Comparison of ENCODE assay signal across 8 cellular contexts in the genomic region with DNA sequence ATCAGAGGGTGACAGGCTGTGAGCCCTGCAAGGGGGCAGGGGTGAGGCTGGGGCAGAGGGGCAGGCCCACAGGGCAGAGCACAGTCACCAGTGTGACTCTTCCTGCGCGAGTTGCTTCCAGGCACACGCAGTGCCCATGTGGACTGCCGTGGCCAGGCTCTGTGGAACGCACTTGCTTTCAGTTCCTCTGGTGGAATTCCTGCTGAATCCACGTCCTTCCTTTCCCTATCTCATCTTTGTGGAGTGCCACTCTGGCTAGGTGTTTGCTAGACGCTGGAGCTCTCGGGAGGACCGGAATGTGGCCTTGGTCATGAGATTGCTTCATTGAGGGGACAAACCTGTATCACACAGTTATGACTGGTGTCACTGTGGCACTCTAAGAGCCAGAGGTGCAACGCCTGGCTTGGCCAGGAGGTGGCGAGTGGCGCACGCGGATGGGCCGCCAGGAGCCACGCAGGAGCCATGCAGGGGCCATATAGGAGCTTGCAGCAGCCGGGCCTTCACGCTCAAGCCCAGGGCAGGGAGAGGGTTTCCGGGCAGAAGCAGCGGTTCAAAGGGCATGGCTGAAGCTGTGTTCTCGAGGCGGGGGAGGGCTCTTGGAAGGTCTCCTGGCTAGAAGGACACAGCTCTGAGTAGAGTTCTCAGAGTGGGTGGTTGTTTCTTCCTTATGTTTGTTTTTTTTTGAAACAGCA. TPM values are rescaled to one million over a fixed set of nuclear protein-coding genes. Genes with fewer than 3 reads are reported as not detected.
DNase-seq lines count a peak whose midpoint lies in the region; ATAC-seq and TF ChIP-seq lines count a peak whose summit lies in the region.

No MANE protein-coding gene starts in this region.

- H3K27ac Mint-ChIP-seq in HFFc6, result peak overlapping the region; percentile 15
- H3K27ac Mint-ChIP-seq in endothelial cell (ENCODE audit: unreplicated experiment), result peak overlapping the region; percentile 11

- DNase-seq in HFFc6 (peak; percentile 53), NCI-H82 treated with DMSO at 0.1 percent for 48 hours (lab: John Stamatoyannopoulos, UW; ENCODE audit: unreplicated experiment) (peak; percentile 0), endothelial cell (ENCODE audit: low spot score) (peak; percentile 91), middle frontal gyrus (ENCODE audit: extremely low spot score, low spot score) (peak; percentile 58)
- peak; percentile 81 for DNase-seq in activated CD8-positive, alpha-beta memory T cell treated with anti-CD3 and anti-CD28 coated beads, Interleukin-2, amount 50 U/mL, for 4 hours
- DNase-seq in stimulated activated CD8-positive, alpha-beta memory T cell treated with anti-CD3 and anti-CD28 coated beads, Interleukin-4, amount 100 ng/mL, for 24 hours (ENCODE audit: low read depth), result peak; percentile 72

- H3K27me3 Mint-ChIP-seq in HFFc6 (ENCODE audit: insufficient read depth) (no peaks in the 10 kb centered on the region; the same call in 1 of the 2 replicates), endothelial cell (ENCODE audit: unreplicated experiment) (peaks cover 1% of the 10 kb centered on the region)

- peaks cover 55 to 100% (median 91%) of the 10 kb centered on the region in 11 experiments for H4K20me1 ChIP-seq in BLaER1 treated with 17β-estradiol and CSF1 and Interleukin-3, amounts not matched to agents 10 nM and 100 nM

- no peak overlapping the region for H3K4me3 ChIP-seq in BLaER1 treated with 17β-estradiol and CSF1 and Interleukin-3, amounts not matched to agents 10 nM and 100 nM

- peak overlapping the region in 2 of 11 experiments; percentile 1 to 10; a peak in 1 of 22 replicates for H3K9ac ChIP-seq in BLaER1 treated with 17β-estradiol and CSF1 and Interleukin-3, amounts not matched to agents 10 nM and 100 nM

- peaks cover 68 to 93% (median 74%) of the 10 kb centered on the region in 11 experiments for H3K36me3 ChIP-seq in BLaER1 treated with 17β-estradiol and CSF1 and Interleukin-3, amounts not matched to agents 10 nM and 100 nM

- no peak for ATAC-seq in GM21390 (IDR thresholded peaks at IDR 0.05; ENCODE audit: unreplicated experiment)

- H3K9me3 ChIP-seq in BLaER1 treated with 17β-estradiol and CSF1 and Interleukin-3, amounts not matched to agents 10 nM and 100 nM (replicated peaks in 1 of 11), result no peaks in the 10 kb centered on the region

- H3K9me3 Mint-ChIP-seq in HFFc6, result no peaks in the 10 kb centered on the region
- H3K9me3 Mint-ChIP-seq in endothelial cell (ENCODE audit: unreplicated experiment), result no peaks in the 10 kb centered on the region

- no peaks in the 10 kb centered on the region for H3K27me3 ChIP-seq in BLaER1 treated with 17β-estradiol and CSF1 and Interleukin-3, amounts not matched to agents 10 nM and 100 nM

- H3K27ac ChIP-seq in BLaER1 treated with 17β-estradiol and CSF1 and Interleukin-3, amounts not matched to agents 10 nM and 100 nM, result no peak overlapping the region

- TF ChIP-seq CTCF in HFFc6 (IDR thresholded peaks at IDR 0.05), result peak; percentile 95
- peak; percentile 88 for TF ChIP-seq CTCF in endothelial cell (IDR thresholded peaks at IDR 0.05; ENCODE audit: unreplicated experiment)

- peaks cover 9% of the 10 kb centered on the region for H3K36me3 Mint-ChIP-seq in HFFc6 (ENCODE audit: low read depth)
- H3K36me3 Mint-ChIP-seq in endothelial cell (ENCODE audit: low read depth, unreplicated experiment), result peaks cover 23% of the 10 kb centered on the region

- peak overlapping the region in 9 of 11 experiments; percentile 6 to 40 (median 25); a peak in 9 of 22 replicates for H3K4me2 ChIP-seq in BLaER1 treated with 17β-estradiol and CSF1 and Interleukin-3, amounts not matched to agents 10 nM and 100 nM

- H3K4me1 Mint-ChIP-seq in HFFc6 (ENCODE audit: low read depth) (peaks cover 8% of the 10 kb centered on the region; the same call in 1 of the 2 replicates), endothelial cell (ENCODE audit: unreplicated experiment) (peaks cover 3% of the 10 kb centered on the region)

- H3K4me1 ChIP-seq in BLaER1 treated with 17β-estradiol and CSF1 and Interleukin-3, amounts not matched to agents 10 nM and 100 nM, result peaks cover 13 to 34% (median 24%) of the 10 kb centered on the region in 10 experiments; a peak in 19 of 20 replicates

- H3K4me3 Mint-ChIP-seq in HFFc6 (no peak overlapping the region), endothelial cell (ENCODE audit: unreplicated experiment) (no peak overlapping the region)

RNA-seq across cellular contexts. Expression of a gene that starts 36.1 kb away (rescaled TPM):
- 10 to 100 TPM; 20.4 to 24.1 (median 22.2) TPM for total RNA-seq in HFFc6 (2021; fragmentation: NEBNext Ultra II Directional; extraction: Animal tissue kit (Norgen Biotek cat#: 25700))
- total RNA-seq in endothelial cell (ENCODE audit: unreplicated experiment), result 25.3 TPM

Comparison
In these comparisons a context has a peak if more than half of its experiments do, and no peak if none do; other contexts are left out.
1. DNase-seq: peak in every context shown above with its lines; median percentile 91 in endothelial cell; 81 in activated CD8-positive, alpha-beta memory T cell treated with anti-CD3 and anti-CD28 coated beads, Interleukin-2, amount 50 U/mL, for 4 hours; 72 in stimulated activated CD8-positive, alpha-beta memory T cell treated with anti-CD3 and anti-CD28 coated beads, Interleukin-4, amount 100 ng/mL, for 24 hours; 58 in middle frontal gyrus; 53 in HFFc6; 0 in NCI-H82 treated with DMSO at 0.1 percent for 48 hours.